Comparison of ENCODE assay signal across 1 cellular context in genomic region chr6:159761873-159762680, GRCh38.
TF ChIP-seq lines count a peak whose summit lies in the region.

TSS of gene ACAT2 (plus strand) at chr6:159762045. CDS start at chr6:159762088, 43 bp downstream.

TF ChIP-seq in HEK293, 187 proteins besides CTCF, POLR2A, EP300 and RAD21 (continued from another document and continues in another):
- TF ChIP-seq GLIS2 (tag by site-specific recombination; IDR thresholded peaks at IDR 0.05) (peak; percentile 88), ELK4 (IDR thresholded peaks at IDR 0.05; ENCODE audit: borderline replicate concordance, low read depth, low read length) (no peak), ZNF692 (tag by site-specific recombination; IDR thresholded peaks at IDR 0.05) (peak; percentile 84), ZNF621 (tag by site-specific recombination; IDR thresholded peaks at IDR 0.05) (no peak), RBAK (tag by site-specific recombination; IDR thresholded peaks at IDR 0.05) (no peak), ZBTB11 (tag by site-specific recombination; conservative IDR thresholded peaks at IDR 0.05; ENCODE audit: low read depth) (no peak), ZNF624 (tag by site-specific recombination; IDR thresholded peaks at IDR 0.05) (no peak), ZNF513 (tag by site-specific recombination; IDR thresholded peaks at IDR 0.05) (no peak), ZNF704 (tag by site-specific recombination; IDR thresholded peaks at IDR 0.05) (no peak), ZBTB7A (tag by site-specific recombination; IDR thresholded peaks at IDR 0.05; ENCODE audit: low read depth) (no peak), ZNF26 (tag by site-specific recombination; IDR thresholded peaks at IDR 0.05) (no peak), ZSCAN5A (tag by site-specific recombination; IDR thresholded peaks at IDR 0.05) (0 out of 2 replicates have a peak, but pooled peaks have one; percentile 66), SETDB1 (IDR thresholded peaks at IDR 0.05; ENCODE audit: insufficient read length, low read length) (no peak), ZNF488 (tag by site-specific recombination; IDR thresholded peaks at IDR 0.05) (no peak), ZXDB (tag by site-specific recombination; IDR thresholded peaks at IDR 0.05) (peak; percentile 92), ZNF311 (tag by site-specific recombination; IDR thresholded peaks at IDR 0.05; ENCODE audit: borderline replicate concordance) (no peak), ZBTB17 (tag by site-specific recombination; IDR thresholded peaks at IDR 0.05) (peak; percentile 97), ZBTB20 (tag by site-specific recombination; IDR thresholded peaks at IDR 0.05) (peak; percentile 77; the same call in 1 of the 2 replicates), KLF10 (tag by site-specific recombination; IDR thresholded peaks at IDR 0.05) (peak; percentile 95), ZNF362 (tag by site-specific recombination; IDR thresholded peaks at IDR 0.05) (no peak), ZNF76 (tag by site-specific recombination; IDR thresholded peaks at IDR 0.05; ENCODE audit: borderline replicate concordance, low read depth) (peak; percentile 80; the same call in 1 of the 2 replicates), SCRT1 (tag by site-specific recombination; IDR thresholded peaks at IDR 0.05; ENCODE audit: borderline replicate concordance) (no peak), ZNF404 (tag by site-specific recombination; IDR thresholded peaks at IDR 0.05) (no peak), ZNF701 (tag by site-specific recombination; IDR thresholded peaks at IDR 0.05) (no peak), ZNF473 (tag by site-specific recombination; IDR thresholded peaks at IDR 0.05) (no peak), ZNF184 (tag by site-specific recombination; IDR thresholded peaks at IDR 0.05) (peak; percentile 18; the same call in 1 of the 2 replicates), ZNF19 (tag by site-specific recombination; IDR thresholded peaks at IDR 0.05; ENCODE audit: low read depth) (no peak), ZNF561 (tag by site-specific recombination; IDR thresholded peaks at IDR 0.05; ENCODE audit: borderline replicate concordance) (peak; percentile 45; the same call in 1 of the 2 replicates), ZNF146 (tag by site-specific recombination; IDR thresholded peaks at IDR 0.05) (no peak), ZBTB26 (tag by site-specific recombination; optimal IDR thresholded peaks at IDR 0.05) (peak; percentile 85), ZNF768 (tag by site-specific recombination; IDR thresholded peaks at IDR 0.05) (no peak), ZNF580 (tag by site-specific recombination; IDR thresholded peaks at IDR 0.05) (no peak), ZNF341 (tag by site-specific recombination; IDR thresholded peaks at IDR 0.05; ENCODE audit: low read depth) (peak; percentile 55), ZNF548 (tag by site-specific recombination; IDR thresholded peaks at IDR 0.05) (no peak), YY1 (tag by site-specific recombination; IDR thresholded peaks at IDR 0.05) (peak; percentile 50; the same call in 1 of the 2 replicates), ZNF510 (tag by site-specific recombination; IDR thresholded peaks at IDR 0.05; ENCODE audit: insufficient replicate concordance) (no peak), OSR2 (tag by site-specific recombination; IDR thresholded peaks at IDR 0.05) (no peak), ZNF174 (tag by site-specific recombination; IDR thresholded peaks at IDR 0.05) (no peak), SP3 (tag by site-specific recombination; IDR thresholded peaks at IDR 0.05) (peak; percentile 90), ZNF629 (tag by site-specific recombination; IDR thresholded peaks at IDR 0.05) (peak; percentile 80), ZNF335 (tag by site-specific recombination; conservative IDR thresholded peaks at IDR 0.05) (peak; percentile 98), BCL6B (tag by site-specific recombination; IDR thresholded peaks at IDR 0.05) (no peak), ZNF112 (tag by site-specific recombination; IDR thresholded peaks at IDR 0.05) (no peak), OVOL3 (tag by site-specific recombination; IDR thresholded peaks at IDR 0.05) (peak; percentile 77; the same call in 1 of the 2 replicates)
